Comparison of ENCODE assay signal across 7 cellular contexts in the genomic region with DNA sequence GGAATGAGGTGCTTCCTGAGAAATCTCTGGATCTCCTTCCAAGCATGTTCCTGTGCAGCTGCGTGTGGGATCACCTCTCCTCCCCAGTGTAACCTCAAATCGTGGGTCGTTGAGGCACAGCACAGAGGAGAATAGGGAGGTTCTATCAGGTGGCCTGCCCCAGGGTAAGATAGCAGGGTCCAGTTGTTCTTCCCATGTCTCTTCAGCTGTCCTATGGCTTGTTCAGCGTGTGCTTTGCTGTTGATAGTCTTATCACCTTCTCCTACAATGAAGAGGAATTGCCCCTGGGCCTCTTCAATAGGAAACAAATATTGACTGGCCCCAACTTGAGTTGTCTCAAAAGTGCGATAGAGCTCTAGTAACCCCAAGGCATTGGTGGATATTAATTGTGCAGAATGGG. TPM values are rescaled to one million over a fixed set of nuclear protein-coding genes. Genes with fewer than 3 reads are reported as not detected.
"Had no signal": no experiment of that assay in that cellular context is flagged by ENCODE, and none has a peak within 500 bp of the region (broad histone marks: within the 10 kb centered on the region; RNA-seq: fewer than 3 reads in every experiment).

No MANE protein-coding gene starts in this region.

- DNase-seq: GM23248, GOT3, H9, HCEC 1CT, IMR-90 had no signal

- H3K4me3 ChIP-seq: GM23248 had no signal

- H3K27ac ChIP-seq: GM23248 had no signal

- FAIRE-seq: HTR-8/SVneo had no signal

- H3K9ac ChIP-seq: GM23248 had no signal

RNA-seq across cellular contexts. Expression of a gene that starts 22.4 kb away (rescaled TPM):
- total RNA-seq: GM23248, H4, IMR-90 had no signal
- polyA plus RNA-seq: IMR-90 had no signal
